Comparison of ENCODE assay signal across 9 cellular contexts in the genomic region with DNA sequence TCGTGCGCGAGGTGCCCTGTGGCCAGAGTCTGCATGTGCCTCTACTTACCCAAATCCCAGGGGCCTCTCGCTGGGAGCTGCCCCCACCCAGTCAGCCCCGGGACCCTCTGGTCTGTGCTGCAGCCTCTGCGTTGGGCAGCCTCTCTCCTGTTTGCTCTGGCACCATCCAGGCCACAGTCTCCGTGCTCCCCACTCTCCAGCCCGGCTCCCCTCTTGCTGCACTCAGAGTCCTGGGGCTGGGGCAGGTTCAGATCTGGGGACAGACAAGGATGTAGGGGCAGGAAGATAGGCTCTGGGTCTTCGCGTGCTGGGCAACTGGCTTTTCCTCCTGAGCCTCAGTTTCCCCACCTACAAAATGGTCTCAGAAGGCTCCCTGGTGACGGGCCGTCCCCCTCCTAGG.
"Had no signal": no experiment of that assay in that cellular context is flagged by ENCODE, and none has a peak within 500 bp of the region (broad histone marks: within the 10 kb centered on the region; RNA-seq: fewer than 3 reads in every experiment).

No MANE protein-coding gene starts in this region.

- H3K27ac ChIP-seq: GM23248, KMS-11 had no signal

- ATAC-seq: HCT116 had no signal

- DNase-seq: GM23248, GOT3, H7, HFFc6, IMR-90, KBM-7 had no signal

- H3K9ac ChIP-seq: GM23248, KMS-11 had no signal

- H3K4me2 ChIP-seq: KMS-11 had no signal

- H3K9me3 ChIP-seq: HAP-1 had no signal

- H3K36me3 ChIP-seq: HAP-1 had no signal

- H2AFZ ChIP-seq: GM23248 had no signal

- H3K4me3 ChIP-seq: GM23248, HAP-1 had no signal

- H3K4me1 ChIP-seq: HAP-1 had no signal
